17 cellular contexts compared by ENCODE assay signal in genomic region chr13:100436099-100436498, GRCh38.
DNase-seq lines count a peak whose midpoint lies in the region; ATAC-seq, FAIRE-seq and TF ChIP-seq lines count a peak whose summit lies in the region.
"Had no signal": no experiment of that assay in that cellular context is flagged by ENCODE, and none has a peak within 500 bp of the region (broad histone marks: within the 10 kb centered on the region; RNA-seq: fewer than 3 reads in every experiment).

No MANE protein-coding gene starts in this region.

- no peak overlapping the region for H3K23ac ChIP-seq in mesenchymal stem cell (ENCODE audit: low read length in 2 of 2)

- DNase-seq in H54 (ENCODE audit: insufficient read length, low spot score) (no peak), left colon (peak in 1 of 2 donors; percentile 29), mesenchymal stem cell (no peak), testis (peak; percentile 36), NCI-H2196 (lab: John Stamatoyannopoulos, UW; ENCODE audit: unreplicated experiment) (no peak)
- DNase-seq: C1 segment of cervical spinal cord; Calu3; CD4-positive, alpha-beta T cell; DMS 273 treated with DMSO at 0.1 percent for 48 hours; GOT3 had no signal

- H2BK120ac ChIP-seq in mesenchymal stem cell (ENCODE audit: low read depth, low read length), result no peak overlapping the region

- no peak overlapping the region for H2BK15ac ChIP-seq in mesenchymal stem cell (ENCODE audit: low read depth, poor library complexity, severe bottlenecking)

- H3K4ac ChIP-seq in mesenchymal stem cell (ENCODE audit: low read depth in 1 of 2, low read length in 2 of 2), result no peak overlapping the region

- H2BK12ac ChIP-seq in mesenchymal stem cell (ENCODE audit: low read length in 2 of 2), result no peak overlapping the region

- ATAC-seq in left colon (peak; percentile 79), GM19324 (IDR thresholded peaks at IDR 0.05; ENCODE audit: low FRiP score, unreplicated experiment) (no peak)
- ATAC-seq in activated CD4-positive, CD25-positive, alpha-beta regulatory T cell treated with anti-CD3 and anti-CD28 coated beads, Interleukin-2, amount 50 U/mL, for 24 hours, result no peak
- ATAC-seq: GM12878 had no signal

- H3K4me3 ChIP-seq in mesenchymal stem cell (ENCODE audit: insufficient read depth in 1 of 2, low read depth in 1 of 2, low read length in 2 of 2) (no peak overlapping the region), testis (no peak overlapping the region)
- H3K4me3 ChIP-seq: GM12878, HAP-1 had no signal

- H3K4me2 ChIP-seq in mesenchymal stem cell (ENCODE audit: low read length, poor library complexity, severe bottlenecking), result no peak overlapping the region

- TF ChIP-seq POLR2A in H54 (IDR thresholded peaks at IDR 0.05; ENCODE audit: low read depth, low read length), result no peak
- no peak for TF ChIP-seq POLR2A in testis (IDR thresholded peaks at IDR 0.05)

- H3K4me1 ChIP-seq in mesenchymal stem cell (ENCODE audit: control insufficient read depth, insufficient read depth, low read depth, low read length), result peaks cover 9% of the 10 kb centered on the region
- peaks cover 4% of the 10 kb centered on the region for H3K4me1 ChIP-seq in testis

- no peak overlapping the region for H4K91ac ChIP-seq in mesenchymal stem cell (ENCODE audit: low read length)

- H3K27ac ChIP-seq in mesenchymal stem cell (ENCODE audit: low read length, poor library complexity, severe bottlenecking) (no peak overlapping the region), testis (no peak overlapping the region)

- no peak overlapping the region for H3K18ac ChIP-seq in mesenchymal stem cell (ENCODE audit: low read depth in 1 of 2, low read length in 2 of 2)

- intact Hi-C loops in left colon (cut with DNase I, micrococcal nuclease), result no loop called here
- intact Hi-C loops in testis (cut with DNase I; ENCODE audit: low total_unique reads), result no loop called here

- peak; percentile 64 for FAIRE-seq in H54 (lab: Jason Lieb, UNC)
- FAIRE-seq: A204.1, GM12878, GM18507, HTR-8/SVneo had no signal

- H2AK5ac ChIP-seq in mesenchymal stem cell (ENCODE audit: low read length, severe bottlenecking), result peak overlapping the region; percentile 8

- no peak overlapping the region for H2BK5ac ChIP-seq in mesenchymal stem cell (ENCODE audit: low read depth, low read length, poor library complexity, severe bottlenecking)

- no peak overlapping the region for H3K9ac ChIP-seq in mesenchymal stem cell (ENCODE audit: low read length)

- H2AFZ ChIP-seq in mesenchymal stem cell (ENCODE audit: low read depth, low read length), result no peak overlapping the region

- 94% methylated on average over 4 of the region's 4 CpGs for WGBS in mesenchymal stem cell
- 64 to 77% methylated on average over 4 of the region's 4 CpGs for WGBS in testis, 2 donors

- H3K14ac ChIP-seq in mesenchymal stem cell (ENCODE audit: low read length in 2 of 2), result no peak overlapping the region

- no peak for TF ChIP-seq CTCF in testis (IDR thresholded peaks at IDR 0.05)

- peaks cover 4 to 25% of the 10 kb centered on the region in 2 experiments for H3K36me3 ChIP-seq in mesenchymal stem cell (ENCODE audit: control insufficient read depth in 1 of 2, insufficient read depth in 2 of 2, low read depth in 1 of 2, low read length in 2 of 2)
- no peaks in the 10 kb centered on the region for H3K36me3 ChIP-seq in testis (ENCODE audit: low read depth, missing control alignments)
- H3K36me3 ChIP-seq: HAP-1 had no signal

- H3K9me3 ChIP-seq in mesenchymal stem cell (ENCODE audit: control insufficient read depth, low read length) (no peaks in the 10 kb centered on the region), testis (no peaks in the 10 kb centered on the region)
- H3K9me3 ChIP-seq: HAP-1 had no signal

- H3K27me3 ChIP-seq in mesenchymal stem cell (ENCODE audit: control insufficient read depth in 1 of 2, insufficient read depth in 1 of 2, low read length in 2 of 2) (no peaks in the 10 kb centered on the region), testis (no peaks in the 10 kb centered on the region)

- peaks cover 15% of the 10 kb centered on the region for H3K79me1 ChIP-seq in mesenchymal stem cell (replicated peaks; ENCODE audit: low read length, poor library complexity, severe bottlenecking)

- H4K8ac ChIP-seq in mesenchymal stem cell (ENCODE audit: low read length), result no peak overlapping the region
